Comparison of ENCODE assay signal across 1 cellular context in genomic region chr9:19113064-19113611, GRCh38.
TF ChIP-seq lines count a peak whose summit lies in the region.

No MANE protein-coding gene starts in this region.

TF ChIP-seq in HepG2, 621 proteins besides CTCF, POLR2A, EP300 and RAD21:
- peak; percentile 35; the same call in 1 of the 2 replicates for TF ChIP-seq RBFOX2 (IDR thresholded peaks at IDR 0.05; ENCODE audit: low read depth, low read length)
- 0 out of 2 replicates have a peak, but pooled peaks have one; percentile 13 for TF ChIP-seq ZNF878 (CRISPR knock-in tag; IDR thresholded peaks at IDR 0.05)
- TF ChIP-seq ZNF121 (CRISPR knock-in tag; IDR thresholded peaks at IDR 0.05), result peak; percentile 91
- 0 out of 2 replicates have a peak, but pooled peaks have one; percentile 18 for TF ChIP-seq ZMYM3 (CRISPR knock-in tag; IDR thresholded peaks at IDR 0.05)
